ENCODE assay signal across 22 cellular contexts in the genomic region with DNA sequence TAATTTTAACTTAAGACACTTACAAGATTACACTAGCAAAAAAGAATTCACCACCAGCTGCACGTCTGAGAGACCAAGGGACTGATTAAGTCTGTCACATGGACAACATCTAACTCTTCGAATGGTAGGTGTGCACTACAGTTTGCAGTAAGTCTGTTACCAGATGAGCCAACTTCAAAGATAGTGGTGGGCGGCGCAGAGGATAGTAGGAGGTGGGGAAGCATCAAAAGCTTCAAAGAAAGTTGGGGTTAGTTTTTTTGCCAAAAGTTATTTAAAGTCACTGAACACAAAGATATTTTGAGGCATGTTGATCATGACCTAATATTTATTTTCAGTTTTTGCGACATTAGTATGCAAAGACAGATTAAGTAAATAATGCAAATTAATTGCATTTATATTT.
"Had no signal": no experiment of that assay in that cellular context is flagged by ENCODE, and none has a peak within 500 bp of the region (broad histone marks: within the 10 kb centered on the region; RNA-seq: fewer than 3 reads in every experiment).

No MANE protein-coding gene starts in this region.

- DNase-seq: activated B cell treated with CpG ODN at 0.5 μM for 24 hours; activated CD4-positive, alpha-beta T cell treated with anti-CD3 and anti-CD28 coated beads for 1 hour; activated CD4-positive, alpha-beta T cell treated with anti-CD3 and anti-CD28 coated beads, Interleukin-2, amount 10 ng/mL, durations not matched to agents 24 days and 14 days; activated CD4-positive, alpha-beta T cell treated with anti-CD3 and anti-CD28 coated beads, Interleukin-2, amount 50 U/mL, for 48 hours; activated gamma-delta T cell; activated naive CD4-positive, alpha-beta T cell treated with anti-CD3 and anti-CD28 coated beads for 36 hours; activated T-cell treated with anti-CD3 and anti-CD28 coated beads for 4 hours; activated T-cell treated with anti-CD3 and anti-CD28 coated beads, Interleukin-2, amount 50 U/mL, for 48 hours; brain microvascular endothelial cell; NCI-H1105 treated with DMSO at 0.1 percent for 48 hours; NCI-H1436 treated with DMSO at 0.1 percent for 48 hours; NCI-H187 treated with DMSO at 0.1 percent for 48 hours; NCI-H2081 treated with DMSO at 0.1 percent for 48 hours; NCI-H524 treated with DMSO at 0.1 percent for 48 hours; NCI-H748 treated with DMSO at 0.1 percent for 48 hours; T-cell; T-helper 2 cell; T1000 had no signal

- H3K27ac ChIP-seq: brain microvascular endothelial cell, cardiac muscle cell, SK-N-MC had no signal

- H3K27me3 ChIP-seq: cardiac muscle cell had no signal

- H3K4me1 Mint-ChIP-seq: activated B cell treated with CpG ODN at 0.5 μM for 24 hours; activated CD4-positive, alpha-beta T cell treated with anti-CD3 and anti-CD28 coated beads, Interleukin-2, amount 10 ng/mL, durations not matched to agents 24 days and 14 days; activated T-helper 17 cell treated with anti-CD3 and anti-CD28 coated beads, Interleukin-2, amount 50 U/mL, for 72 hours; T-cell had no signal

- H3K4me3 ChIP-seq: cardiac muscle cell, SK-N-MC had no signal

- H3K36me3 Mint-ChIP-seq: activated naive CD8-positive, alpha-beta T cell; T-cell had no signal

- H3K36me3 ChIP-seq: brain microvascular endothelial cell, cardiac muscle cell had no signal

- H3K27me3 Mint-ChIP-seq: activated CD4-positive, alpha-beta T cell treated with anti-CD3 and anti-CD28 coated beads, Interleukin-2, amount 10 ng/mL, durations not matched to agents 24 days and 14 days; activated T-helper 17 cell treated with anti-CD3 and anti-CD28 coated beads, Interleukin-2, amount 50 U/mL, for 72 hours had no signal

- ATAC-seq: activated T-helper 17 cell treated with anti-CD3 and anti-CD28 coated beads, Interleukin-2, amount 50 U/mL, for 72 hours; T-cell had no signal

- H3K4me3 Mint-ChIP-seq: activated B cell treated with CpG ODN at 0.5 μM for 24 hours; activated CD4-positive, alpha-beta T cell treated with anti-CD3 and anti-CD28 coated beads, Interleukin-2, amount 10 ng/mL, durations not matched to agents 24 days and 14 days; activated naive CD4-positive, alpha-beta T cell treated with anti-CD3 and anti-CD28 coated beads for 36 hours; activated naive CD8-positive, alpha-beta T cell; activated T-helper 17 cell treated with anti-CD3 and anti-CD28 coated beads, Interleukin-2, amount 50 U/mL, for 72 hours; T-cell had no signal

- H3K27ac Mint-ChIP-seq: activated B cell treated with CpG ODN at 0.5 μM for 24 hours; activated CD4-positive, alpha-beta T cell treated with anti-CD3 and anti-CD28 coated beads, Interleukin-2, amount 10 ng/mL, durations not matched to agents 24 days and 14 days; activated naive CD4-positive, alpha-beta T cell treated with anti-CD3 and anti-CD28 coated beads for 36 hours; activated naive CD8-positive, alpha-beta T cell; activated T-helper 17 cell treated with anti-CD3 and anti-CD28 coated beads, Interleukin-2, amount 50 U/mL, for 72 hours; T-cell had no signal

- H3K9me3 Mint-ChIP-seq: activated B cell treated with CpG ODN at 0.5 μM for 24 hours; activated CD4-positive, alpha-beta T cell treated with anti-CD3 and anti-CD28 coated beads, Interleukin-2, amount 10 ng/mL, durations not matched to agents 24 days and 14 days; activated naive CD4-positive, alpha-beta T cell treated with anti-CD3 and anti-CD28 coated beads for 36 hours had no signal
